ENCODE assay signal across 15 cellular contexts in genomic region chr10:103776878-103777591, GRCh38.
DNase-seq lines count a peak whose midpoint lies in the region; ATAC-seq and TF ChIP-seq lines count a peak whose summit lies in the region.
"Had no signal": no experiment of that assay in that cellular context is flagged by ENCODE, and none has a peak within 500 bp of the region (broad histone marks: within the 10 kb centered on the region; RNA-seq: fewer than 3 reads in every experiment).

No MANE protein-coding gene starts in this region.

- H3K27ac ChIP-seq in right atrium auricular region (no peak overlapping the region), aorta (ENCODE audit: low read depth in 1 of 2, low read length in 2 of 2) (no peak overlapping the region)
- H3K27ac ChIP-seq: ovary, transverse colon had no signal

- H3K27me3 ChIP-seq in right atrium auricular region (no peaks in the 10 kb centered on the region), aorta (ENCODE audit: control insufficient read depth in 1 of 2, insufficient read depth in 2 of 2, low read length in 1 of 2) (no peaks in the 10 kb centered on the region), H7 (ENCODE audit: control insufficient read depth, insufficient read depth, low read length) (no peaks in the 10 kb centered on the region)
- H3K27me3 ChIP-seq: ovary, transverse colon had no signal

- H3K9me3 ChIP-seq in right atrium auricular region (peaks cover 0 to 6% of the 10 kb centered on the region in 2 donors), aorta (ENCODE audit: control insufficient read depth, low read length) (no peaks in the 10 kb centered on the region)
- H3K9me3 ChIP-seq: ovary, transverse colon had no signal

- H3K4me1 ChIP-seq in right atrium auricular region (peaks cover 0 to 48% of the 10 kb centered on the region in 2 donors), aorta (ENCODE audit: control insufficient read depth in 1 of 2, insufficient read depth in 2 of 2, low read length in 2 of 2) (no peaks in the 10 kb centered on the region)

- no peak overlapping the region for H3K4me3 ChIP-seq in right atrium auricular region
- no peak overlapping the region for H3K4me3 ChIP-seq in aorta (ENCODE audit: low read length in 2 of 2)
- no peak overlapping the region for H3K4me3 ChIP-seq in H7 (ENCODE audit: insufficient read depth, low read depth, low read length)
- H3K4me3 ChIP-seq: ovary, transverse colon had no signal

- DNase-seq in Right ventricle myocardium inferior (ENCODE audit: missing footprints) (peak; percentile 81), right atrium auricular region (ENCODE audit: low spot score) (no peak), amniotic epithelial cell (ENCODE audit: low read depth) (peak; percentile 71), left cardiac atrium (peak; percentile 71), aorta (peak; percentile 88 to 90), H7 (no peak)
- DNase-seq: activated CD4-positive, CD25-positive, alpha-beta regulatory T cell; activated CD8-positive, alpha-beta memory T cell treated with anti-CD3 and anti-CD28 coated beads, Interleukin-2, amount 50 U/mL, for 48 hours; Calu3; mesendoderm; ovary; stimulated activated CD4-positive, alpha-beta T cell treated with anti-CD3 and anti-CD28 coated beads, Interleukin-12 subunit alpha, Interleukin-12 subunit beta, amount 100 ng/mL, for 4 hours; transverse colon had no signal

- no peaks in the 10 kb centered on the region for H3K36me3 ChIP-seq in right atrium auricular region
- no peaks in the 10 kb centered on the region for H3K36me3 ChIP-seq in aorta (ENCODE audit: control insufficient read depth in 1 of 2, insufficient read depth in 2 of 2, low read length in 1 of 2)
- no peaks in the 10 kb centered on the region; the same call in 1 of the 2 replicates for H3K36me3 ChIP-seq in H7 (replicated peaks; ENCODE audit: control insufficient read depth, insufficient read depth, low read length)
- H3K36me3 ChIP-seq: ovary, transverse colon had no signal

- WGBS in aorta, 2 donors: 16 to 17% methylated on average over 12 of the region's 12 CpGs

- peak; percentile 30 for ATAC-seq in Right ventricle myocardium inferior
- ATAC-seq in left cardiac atrium: peak; percentile 28 to 67
- ATAC-seq in aorta (ENCODE audit: low FRiP score): peak; percentile 86
- ATAC-seq in HG02973 (IDR thresholded peaks at IDR 0.05; ENCODE audit: unreplicated experiment): no peak
- ATAC-seq in GM21381 (IDR thresholded peaks at IDR 0.05; ENCODE audit: unreplicated experiment): no peak

- TF ChIP-seq CTCF in right atrium auricular region (IDR thresholded peaks at IDR 0.05): no peak

- intact Hi-C loops in Right ventricle myocardium inferior (cut with DNase I) (loop anchor here (5.0 kb wide), 1 partner anchor 60 kb away; no protein-coding TSS in a partner anchor), left cardiac atrium (cut with DNase I) (loop anchor here in 1 of 2 donors (10.0 kb wide), 1 partner anchor 78 kb away; the partner anchor contains the start of gene SH3PXD2A), aorta (cut with DNase I) (loop anchor here (1.0 to 5.0 kb wide), 2 partner anchors 64 to 65 kb away; no protein-coding TSS in a partner anchor)

Comparison
In these comparisons a context has a peak if more than half of its experiments do, and no peak if none do; other contexts are left out.
1. DNase-seq: peak in Right ventricle myocardium inferior (single experiment), amniotic epithelial cell (single experiment), left cardiac atrium (single experiment) and aorta (2 of 2); none in right atrium auricular region (single experiment) and H7 (single experiment).
2. ATAC-seq: peak in Right ventricle myocardium inferior (single experiment), left cardiac atrium (2 of 2) and aorta (single experiment); none in HG02973 (single experiment) and GM21381 (single experiment).